Comparison of ENCODE assay signal across 27 cellular contexts in the genomic region with DNA sequence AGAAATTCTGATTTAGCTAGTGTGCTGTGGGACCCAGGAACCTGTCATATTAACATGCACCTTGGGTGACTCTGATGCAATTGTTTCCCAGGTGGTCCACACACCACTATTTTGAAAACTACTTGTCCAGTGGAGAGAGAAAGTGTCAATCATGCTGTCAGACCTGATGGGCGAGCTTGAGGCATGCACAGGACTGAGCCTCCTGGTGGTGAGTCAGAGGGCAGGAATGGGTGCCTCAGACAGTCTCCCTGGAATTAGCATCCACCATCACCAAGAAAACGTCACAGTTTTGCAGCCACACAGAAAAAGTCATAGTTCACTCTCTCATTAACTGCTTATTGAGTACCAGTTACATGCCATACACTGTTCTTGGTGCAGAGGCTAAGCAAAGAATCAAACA.
DNase-seq lines count a peak whose midpoint lies in the region; ATAC-seq, FAIRE-seq and TF ChIP-seq lines count a peak whose summit lies in the region.
"Had no signal": no experiment of that assay in that cellular context is flagged by ENCODE, and none has a peak within 500 bp of the region (broad histone marks: within the 10 kb centered on the region; RNA-seq: fewer than 3 reads in every experiment).

No MANE protein-coding gene starts in this region.

- H3K9me3 ChIP-seq in mammary epithelial cell (replicated peaks; ENCODE audit: insufficient read depth, low read length) (no peaks in the 10 kb centered on the region), keratinocyte (ENCODE audit: control insufficient read depth, low read depth, low read length) (no peaks in the 10 kb centered on the region)
- H3K9me3 ChIP-seq: mucosa of descending colon, SK-N-SH had no signal

- no peak for TF ChIP-seq POLR2A in GM18505 (IDR thresholded peaks at IDR 0.05; ENCODE audit: borderline replicate concordance, extremely low read depth, insufficient read depth, insufficient read length)

- no peaks in the 10 kb centered on the region for H3K4me1 ChIP-seq in mammary epithelial cell (ENCODE audit: insufficient read depth, low read length)
- H3K4me1 ChIP-seq in keratinocyte (ENCODE audit: control insufficient read depth, extremely low read depth, insufficient read depth, low read length) = no peaks in the 10 kb centered on the region
- H3K4me1 ChIP-seq: heart left ventricle had no signal

- no peak for TF ChIP-seq CTCF in Calu3 (IDR thresholded peaks at IDR 0.05; ENCODE audit: unreplicated experiment)
- TF ChIP-seq CTCF in LNCaP clone FGC (IDR thresholded peaks at IDR 0.05; ENCODE audit: control insufficient read depth, extremely low read depth, insufficient read depth) = peak; percentile 13; the same call in 1 of the 2 replicates
- TF ChIP-seq CTCF in mammary epithelial cell (conservative IDR thresholded peaks at IDR 0.05 in 1 of 2, IDR thresholded peaks at IDR 0.05 in 1 of 2; ENCODE audit: extremely low read depth in 1 of 2, insufficient read depth in 1 of 2, low read depth in 1 of 2, low read length in 2 of 2) = no peak
- TF ChIP-seq CTCF in keratinocyte (optimal IDR thresholded peaks at IDR 0.05 in 1 of 3, IDR thresholded peaks at IDR 0.05 in 1 of 3, conservative IDR thresholded peaks at IDR 0.05 in 1 of 3; ENCODE audit: extremely low read depth in 1 of 3, insufficient read depth in 2 of 3, low read length in 3 of 3) = peak in 2 of 3 experiments; percentile 3 to 20

- no peaks in the 10 kb centered on the region for H3K9me3 Mint-ChIP-seq in Calu3 (ENCODE audit: low read depth, unreplicated experiment)
- H3K9me3 Mint-ChIP-seq: immature natural killer cell; T-helper 2 cell treated with Interferon-gamma antibody and Interleukin-4, amounts not matched to agents 5 μg/mL and 100 μg/mL, for 36 hours had no signal

- no peaks in the 10 kb centered on the region for H3K27me3 Mint-ChIP-seq in Calu3 (ENCODE audit: unreplicated experiment)
- H3K27me3 Mint-ChIP-seq: activated B cell treated with CpG ODN at 0.5 μM for 24 hours; activated CD4-positive, alpha-beta memory T cell treated with anti-CD3 and anti-CD28 coated beads for 36 hours had no signal

- H2AFZ ChIP-seq in mammary epithelial cell (ENCODE audit: low read depth, low read length) (no peak overlapping the region), keratinocyte (ENCODE audit: control insufficient read depth, low read length) (no peak overlapping the region)

- H3K9ac ChIP-seq in mammary epithelial cell (ENCODE audit: insufficient read depth, low read length) (no peak overlapping the region), keratinocyte (ENCODE audit: control insufficient read depth, extremely low read depth, insufficient read depth, low read length) (no peak overlapping the region)
- H3K9ac ChIP-seq: SK-N-SH had no signal

- H3K36me3 ChIP-seq in mammary epithelial cell (ENCODE audit: insufficient read depth, low read length) (no peaks in the 10 kb centered on the region), keratinocyte (ENCODE audit: control insufficient read depth in 2 of 2, extremely low read depth in 1 of 2, insufficient read depth in 2 of 2, low read length in 2 of 2) (no peaks in the 10 kb centered on the region)
- H3K36me3 ChIP-seq: heart left ventricle had no signal

- CTCF ChIA-PET in Calu3 (lab: Charles Lee) = no interaction called here
- CTCF ChIA-PET in mammary epithelial cell (lab: Charles Lee; ENCODE audit: low non-redundant PET) = no interaction called here

- H3K79me2 ChIP-seq in mammary epithelial cell (ENCODE audit: insufficient read depth, low read length) (no peaks in the 10 kb centered on the region), keratinocyte (ENCODE audit: control insufficient read depth, insufficient read depth, low read length) (no peaks in the 10 kb centered on the region)

- WGBS in mammary epithelial cell (ENCODE audit: low coverage, missing lambda C conversion rate) = 24% methylated on average over 2 of the region's 2 CpGs

- dilution Hi-C loops in mammary epithelial cell (cut with HindIII; ENCODE audit: low sequenced_read_pairs) (no loop called here), keratinocyte (cut with MboI; ENCODE audit: extremely low pct_ligation_motif_present, low sequenced_read_pairs) (no loop called here)

- no peaks in the 10 kb centered on the region for H4K20me1 ChIP-seq in mammary epithelial cell (ENCODE audit: insufficient read depth, low read length)
- H4K20me1 ChIP-seq in keratinocyte (ENCODE audit: control insufficient read depth, extremely low read depth, insufficient read depth, low read length) = no peaks in the 10 kb centered on the region

- DNase-seq in Calu3 (peak; percentile 38), LNCaP clone FGC (ENCODE audit: low read depth) (no peak), mammary epithelial cell (peak; percentile 21), keratinocyte (ENCODE audit: low read depth, low spot score) (peak; percentile 13), NCI-H748 (lab: John Stamatoyannopoulos, UW; ENCODE audit: unreplicated experiment) (no peak)
- DNase-seq in activated CD4-positive, CD25-positive, alpha-beta regulatory T cell (lab: John Stamatoyannopoulos, UW) = no peak
- DNase-seq: activated B cell treated with CpG ODN at 0.5 μM for 24 hours; activated CD4-positive, alpha-beta memory T cell treated with anti-CD3 and anti-CD28 coated beads for 36 hours; activated gamma-delta T cell; cortex of kidney; DMS 273 treated with DMSO at 0.1 percent for 48 hours; GDM1; heart left ventricle; immature natural killer cell; Kasumi-1; mucosa of descending colon; NCI-H1105; NCI-H2081; NCI-H510A; nephron progenitor cell; RPMI8226; SK-N-SH had no signal

- intact Hi-C loops in Calu3 (cut with micrococcal nuclease; ENCODE audit: unreplicated experiment) (no loop called here), mammary epithelial cell (cut with micrococcal nuclease) (no loop called here)

- ATAC-seq in HG02642 (IDR thresholded peaks at IDR 0.05; ENCODE audit: poor library complexity, unreplicated experiment) (no peak), GM18505 (IDR thresholded peaks at IDR 0.05; ENCODE audit: unreplicated experiment) (no peak)
- ATAC-seq: heart left ventricle, mucosa of descending colon, sciatic nerve had no signal

- H3K27ac Mint-ChIP-seq in Calu3 (ENCODE audit: unreplicated experiment) = no peak overlapping the region
- H3K27ac Mint-ChIP-seq: activated B cell treated with CpG ODN at 0.5 μM for 24 hours; activated CD4-positive, alpha-beta memory T cell treated with anti-CD3 and anti-CD28 coated beads for 36 hours; CD14-positive monocyte; immature natural killer cell; nephron progenitor cell; T-helper 2 cell treated with Interferon-gamma antibody and Interleukin-4, amounts not matched to agents 5 μg/mL and 100 μg/mL, for 36 hours had no signal

- in situ Hi-C loops in mammary epithelial cell (cut with MboI; ENCODE audit: low sequenced_read_pairs in 2 of 2) = no loop called here

- no peaks in the 10 kb centered on the region for H3K36me3 Mint-ChIP-seq in Calu3 (ENCODE audit: insufficient read depth, unreplicated experiment)
- H3K36me3 Mint-ChIP-seq: activated CD4-positive, alpha-beta memory T cell treated with anti-CD3 and anti-CD28 coated beads for 36 hours; CD14-positive monocyte; immature natural killer cell had no signal

- FAIRE-seq in keratinocyte (lab: Jason Lieb, UNC) = peak; percentile 53

- H3K4me3 Mint-ChIP-seq in Calu3 (ENCODE audit: low read depth, unreplicated experiment) = no peak overlapping the region
- H3K4me3 Mint-ChIP-seq: activated B cell treated with CpG ODN at 0.5 μM for 24 hours; activated CD4-positive, alpha-beta memory T cell treated with anti-CD3 and anti-CD28 coated beads for 36 hours; CD14-positive monocyte; immature natural killer cell; nephron progenitor cell; T-helper 2 cell treated with Interferon-gamma antibody and Interleukin-4, amounts not matched to agents 5 μg/mL and 100 μg/mL, for 36 hours had no signal

- BruUV-seq in Calu3 (replicated peaks; lab: Mats Ljungman, UMichigan) = no TSS peak
- no TSS peak for BruUV-seq in mammary epithelial cell (replicated peaks; lab: Mats Ljungman, UMichigan)

- H3K9me1 ChIP-seq in keratinocyte (ENCODE audit: control insufficient read depth, extremely low read depth, insufficient read depth, low read length) = no peaks in the 10 kb centered on the region

- no peak overlapping the region for H3K4me2 ChIP-seq in mammary epithelial cell (ENCODE audit: insufficient read depth, low read depth, low read length)
- no peak overlapping the region for H3K4me2 ChIP-seq in keratinocyte (ENCODE audit: control insufficient read depth, extremely low read depth, insufficient read depth, low read depth, low read length)
- H3K4me2 ChIP-seq: SK-N-SH had no signal

- no peaks in the 10 kb centered on the region for H3K4me1 Mint-ChIP-seq in Calu3 (ENCODE audit: low read depth, unreplicated experiment)
- H3K4me1 Mint-ChIP-seq: immature natural killer cell, nephron progenitor cell had no signal

- H3K27ac ChIP-seq in mammary epithelial cell (ENCODE audit: insufficient read depth, low read depth, low read length) (no peak overlapping the region), keratinocyte (ENCODE audit: control insufficient read depth, insufficient read depth, low read length) (no peak overlapping the region)
- H3K27ac ChIP-seq: heart left ventricle had no signal

- H3K27me3 ChIP-seq in mammary epithelial cell (ENCODE audit: insufficient read depth, low read length) (peaks cover 4% of the 10 kb centered on the region), keratinocyte (ENCODE audit: control insufficient read depth, extremely low read depth, insufficient read depth, low read length) (no peaks in the 10 kb centered on the region)

- H3K4me3 ChIP-seq in LNCaP clone FGC (ENCODE audit: low read depth, low read length) = no peak overlapping the region
- no peak overlapping the region for H3K4me3 ChIP-seq in mammary epithelial cell (replicated peaks in 1 of 3; ENCODE audit: insufficient read depth in 1 of 3, low read depth in 2 of 3, low read length in 3 of 3)
- H3K4me3 ChIP-seq in keratinocyte (ENCODE audit: control insufficient read depth in 2 of 3, extremely low read depth in 1 of 3, insufficient read depth in 2 of 3, low read depth in 1 of 3, low read length in 3 of 3) = no peak overlapping the region
- H3K4me3 ChIP-seq: heart left ventricle, mucosa of descending colon had no signal

Comparison
In these comparisons a context has a peak if more than half of its experiments do, and no peak if none do; other contexts are left out.
1. DNase-seq: peak in Calu3 (single experiment), mammary epithelial cell (single experiment) and keratinocyte (single experiment); none in LNCaP clone FGC (single experiment), activated CD4-positive, CD25-positive, alpha-beta regulatory T cell (0 of 4) and NCI-H748 (single experiment).
2. CTCF ChIP-seq: peak in LNCaP clone FGC (single experiment) and keratinocyte (2 of 3); none in Calu3 (single experiment) and mammary epithelial cell (0 of 2).